1 cellular context compared by ENCODE assay signal in the genomic region with DNA sequence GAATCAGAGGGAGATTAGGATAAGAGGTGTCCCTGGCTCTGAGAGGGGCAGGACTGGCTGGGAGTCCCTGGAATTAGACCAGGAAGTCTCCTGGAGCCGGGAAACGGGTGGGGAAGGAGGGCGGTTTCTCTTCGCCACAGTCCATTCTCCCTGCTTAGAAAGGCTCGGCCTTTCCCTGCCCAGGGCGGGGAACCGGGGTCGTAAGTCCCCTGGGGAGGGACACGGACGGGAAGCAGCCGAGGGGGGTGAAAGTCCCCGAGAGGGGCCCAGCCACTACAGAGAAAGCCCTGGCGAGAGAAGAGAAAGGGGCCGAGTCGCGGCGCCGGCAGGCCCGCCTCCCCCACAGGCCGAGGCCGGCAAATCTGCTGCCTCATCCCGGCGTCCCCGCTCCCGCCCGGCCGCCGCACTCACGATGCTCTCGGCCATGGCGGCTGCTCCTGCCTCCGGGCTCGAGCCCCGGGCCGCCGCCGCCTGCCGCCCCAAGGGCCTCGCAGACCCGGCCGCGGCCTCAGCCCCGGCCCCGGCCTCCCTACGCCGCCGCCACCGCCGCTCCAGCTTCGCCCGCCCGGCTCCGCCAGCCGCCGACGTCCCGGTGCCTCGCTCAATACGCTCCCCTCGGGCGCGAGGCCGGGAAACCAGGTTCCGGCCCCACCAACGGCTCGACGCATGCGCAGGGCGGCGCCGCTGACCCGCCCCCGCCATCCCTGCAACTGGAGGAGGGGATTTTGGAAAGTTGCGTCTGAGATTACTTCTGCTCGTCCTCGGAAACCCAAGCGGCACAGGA.
TF ChIP-seq lines count a peak whose summit lies in the region.

A gene (minus strand): TSS at position 608 of the 784 bp plus-strand sequence. CDS start 182 bp downstream, at position 426.
A gene (plus strand): TSS at position 692 of the 784 bp plus-strand sequence. CDS start 5,217 bp downstream, outside the sequence.

TF ChIP-seq in HEK293, 187 proteins besides CTCF, POLR2A, EP300 and RAD21 (continued from another document and continues in another):
- TF ChIP-seq ZNF560 (tag by site-specific recombination; IDR thresholded peaks at IDR 0.05; ENCODE audit: borderline replicate concordance) (no peak), KLF16 (tag by site-specific recombination; IDR thresholded peaks at IDR 0.05) (peak; percentile 86), ZNF335 (tag by site-specific recombination; conservative IDR thresholded peaks at IDR 0.05) (peak; percentile 37), ZNF157 (tag by site-specific recombination; IDR thresholded peaks at IDR 0.05) (no peak), ZNF302 (tag by site-specific recombination; IDR thresholded peaks at IDR 0.05; ENCODE audit: low read depth) (no peak), ZBTB17 (tag by site-specific recombination; IDR thresholded peaks at IDR 0.05) (peak; percentile 59; the same call in 1 of the 2 replicates), ZNF76 (tag by site-specific recombination; IDR thresholded peaks at IDR 0.05; ENCODE audit: borderline replicate concordance, low read depth) (peak; percentile 66; the same call in 1 of the 2 replicates), ZNF2 (tag by site-specific recombination; IDR thresholded peaks at IDR 0.05) (peak; percentile 52; the same call in 1 of the 2 replicates), ZNF473 (tag by site-specific recombination; IDR thresholded peaks at IDR 0.05) (no peak), ZBTB1 (tag by site-specific recombination; IDR thresholded peaks at IDR 0.05) (no peak), ZNF571 (tag by site-specific recombination; IDR thresholded peaks at IDR 0.05) (no peak), ZBTB21 (tag by site-specific recombination; IDR thresholded peaks at IDR 0.05) (no peak), ZNF654 (tag by site-specific recombination; IDR thresholded peaks at IDR 0.05; ENCODE audit: low read depth) (no peak), ZNF548 (tag by site-specific recombination; IDR thresholded peaks at IDR 0.05) (no peak), RBAK (tag by site-specific recombination; IDR thresholded peaks at IDR 0.05) (no peak), KLF7 (tag by site-specific recombination; IDR thresholded peaks at IDR 0.05; ENCODE audit: borderline replicate concordance) (no peak), SALL2 (tag by site-specific recombination; IDR thresholded peaks at IDR 0.05; ENCODE audit: borderline replicate concordance) (no peak), ZNF670 (tag by site-specific recombination; IDR thresholded peaks at IDR 0.05; ENCODE audit: low read depth) (no peak), ZNF585B (tag by site-specific recombination; IDR thresholded peaks at IDR 0.05) (no peak), ZNF391 (tag by site-specific recombination; IDR thresholded peaks at IDR 0.05; ENCODE audit: borderline replicate concordance, low read depth) (peak; percentile 22; the same call in 1 of the 2 replicates), YY2 (tag by site-specific recombination; IDR thresholded peaks at IDR 0.05) (peak; percentile 77), ZFHX2 (tag by site-specific recombination; conservative IDR thresholded peaks at IDR 0.05) (peak; percentile 91), PRDM1 (tag by site-specific recombination; IDR thresholded peaks at IDR 0.05) (peak; percentile 91), ZNF24 (tag by site-specific recombination; IDR thresholded peaks at IDR 0.05) (no peak), KLF8 (tag by site-specific recombination; IDR thresholded peaks at IDR 0.05) (peak; percentile 77), EGR2 (tag by site-specific recombination; IDR thresholded peaks at IDR 0.05; ENCODE audit: low read depth) (peak; percentile 76), SP7 (tag by site-specific recombination; IDR thresholded peaks at IDR 0.05) (peak; percentile 64; the same call in 1 of the 2 replicates), REPIN1 (tag by site-specific recombination; IDR thresholded peaks at IDR 0.05; ENCODE audit: low read depth) (no peak), MZF1 (tag by site-specific recombination; IDR thresholded peaks at IDR 0.05; ENCODE audit: borderline replicate concordance) (peak; percentile 80), SP3 (tag by site-specific recombination; IDR thresholded peaks at IDR 0.05) (peak; percentile 69), IKZF3 (tag by site-specific recombination; IDR thresholded peaks at IDR 0.05) (peak; percentile 80), ZNF837 (tag by site-specific recombination; IDR thresholded peaks at IDR 0.05) (no peak), ZNF624 (tag by site-specific recombination; IDR thresholded peaks at IDR 0.05) (no peak), ZNF777 (tag by site-specific recombination; IDR thresholded peaks at IDR 0.05; ENCODE audit: borderline replicate concordance) (no peak)
- TF ChIP-seq, protein P1, sequence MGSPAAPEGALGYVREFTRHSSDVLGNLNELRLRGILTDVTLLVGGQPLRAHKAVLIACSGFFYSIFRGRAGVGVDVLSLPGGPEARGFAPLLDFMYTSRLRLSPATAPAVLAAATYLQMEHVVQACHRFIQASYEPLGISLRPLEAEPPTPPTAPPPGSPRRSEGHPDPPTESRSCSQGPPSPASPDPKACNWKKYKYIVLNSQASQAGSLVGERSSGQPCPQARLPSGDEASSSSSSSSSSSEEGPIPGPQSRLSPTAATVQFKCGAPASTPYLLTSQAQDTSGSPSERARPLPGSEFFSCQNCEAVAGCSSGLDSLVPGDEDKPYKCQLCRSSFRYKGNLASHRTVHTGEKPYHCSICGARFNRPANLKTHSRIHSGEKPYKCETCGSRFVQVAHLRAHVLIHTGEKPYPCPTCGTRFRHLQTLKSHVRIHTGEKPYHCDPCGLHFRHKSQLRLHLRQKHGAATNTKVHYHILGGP (tag by site-specific recombination; IDR thresholded peaks at IDR 0.05) = no peak
- TF ChIP-seq, protein P2, sequence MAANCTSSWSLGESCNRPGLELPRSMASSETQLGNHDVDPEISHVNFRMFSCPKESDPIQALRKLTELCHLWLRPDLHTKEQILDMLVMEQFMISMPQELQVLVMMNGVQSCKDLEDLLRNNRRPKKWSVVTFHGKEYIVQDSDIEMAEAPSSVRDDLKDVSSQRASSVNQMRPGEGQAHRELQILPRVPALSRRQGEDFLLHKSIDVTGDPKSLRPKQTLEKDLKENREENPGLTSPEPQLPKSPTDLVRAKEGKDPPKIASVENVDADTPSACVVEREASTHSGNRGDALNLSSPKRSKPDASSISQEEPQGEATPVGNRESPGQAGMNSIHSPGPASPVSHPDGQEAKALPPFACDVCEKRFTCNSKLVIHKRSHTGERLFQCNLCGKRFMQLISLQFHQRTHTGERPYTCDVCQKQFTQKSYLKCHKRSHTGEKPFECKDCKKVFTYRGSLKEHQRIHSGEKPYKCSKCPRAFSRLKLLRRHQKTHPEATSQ (tag by site-specific recombination; IDR thresholded peaks at IDR 0.05) = no peak
- TF ChIP-seq, protein P3, sequence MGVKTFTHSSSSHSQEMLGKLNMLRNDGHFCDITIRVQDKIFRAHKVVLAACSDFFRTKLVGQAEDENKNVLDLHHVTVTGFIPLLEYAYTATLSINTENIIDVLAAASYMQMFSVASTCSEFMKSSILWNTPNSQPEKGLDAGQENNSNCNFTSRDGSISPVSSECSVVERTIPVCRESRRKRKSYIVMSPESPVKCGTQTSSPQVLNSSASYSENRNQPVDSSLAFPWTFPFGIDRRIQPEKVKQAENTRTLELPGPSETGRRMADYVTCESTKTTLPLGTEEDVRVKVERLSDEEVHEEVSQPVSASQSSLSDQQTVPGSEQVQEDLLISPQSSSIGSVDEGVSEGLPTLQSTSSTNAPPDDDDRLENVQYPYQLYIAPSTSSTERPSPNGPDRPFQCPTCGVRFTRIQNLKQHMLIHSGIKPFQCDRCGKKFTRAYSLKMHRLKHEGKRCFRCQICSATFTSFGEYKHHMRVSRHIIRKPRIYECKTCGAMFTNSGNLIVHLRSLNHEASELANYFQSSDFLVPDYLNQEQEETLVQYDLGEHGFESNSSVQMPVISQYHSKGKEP (tag by site-specific recombination; IDR thresholded peaks at IDR 0.05) = peak; percentile 66; the same call in 1 of the 2 replicates
- TF ChIP-seq, protein P4, sequence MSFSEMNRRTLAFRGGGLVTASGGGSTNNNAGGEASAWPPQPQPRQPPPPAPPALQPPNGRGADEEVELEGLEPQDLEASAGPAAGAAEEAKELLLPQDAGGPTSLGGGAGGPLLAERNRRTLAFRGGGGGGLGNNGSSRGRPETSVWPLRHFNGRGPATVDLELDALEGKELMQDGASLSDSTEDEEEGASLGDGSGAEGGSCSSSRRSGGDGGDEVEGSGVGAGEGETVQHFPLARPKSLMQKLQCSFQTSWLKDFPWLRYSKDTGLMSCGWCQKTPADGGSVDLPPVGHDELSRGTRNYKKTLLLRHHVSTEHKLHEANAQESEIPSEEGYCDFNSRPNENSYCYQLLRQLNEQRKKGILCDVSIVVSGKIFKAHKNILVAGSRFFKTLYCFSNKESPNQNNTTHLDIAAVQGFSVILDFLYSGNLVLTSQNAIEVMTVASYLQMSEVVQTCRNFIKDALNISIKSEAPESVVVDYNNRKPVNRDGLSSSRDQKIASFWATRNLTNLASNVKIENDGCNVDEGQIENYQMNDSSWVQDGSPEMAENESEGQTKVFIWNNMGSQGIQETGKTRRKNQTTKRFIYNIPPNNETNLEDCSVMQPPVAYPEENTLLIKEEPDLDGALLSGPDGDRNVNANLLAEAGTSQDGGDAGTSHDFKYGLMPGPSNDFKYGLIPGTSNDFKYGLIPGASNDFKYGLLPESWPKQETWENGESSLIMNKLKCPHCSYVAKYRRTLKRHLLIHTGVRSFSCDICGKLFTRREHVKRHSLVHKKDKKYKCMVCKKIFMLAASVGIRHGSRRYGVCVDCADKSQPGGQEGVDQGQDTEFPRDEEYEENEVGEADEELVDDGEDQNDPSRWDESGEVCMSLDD (tag by site-specific recombination; IDR thresholded peaks at IDR 0.05) = no peak
- TF ChIP-seq, protein P5, sequence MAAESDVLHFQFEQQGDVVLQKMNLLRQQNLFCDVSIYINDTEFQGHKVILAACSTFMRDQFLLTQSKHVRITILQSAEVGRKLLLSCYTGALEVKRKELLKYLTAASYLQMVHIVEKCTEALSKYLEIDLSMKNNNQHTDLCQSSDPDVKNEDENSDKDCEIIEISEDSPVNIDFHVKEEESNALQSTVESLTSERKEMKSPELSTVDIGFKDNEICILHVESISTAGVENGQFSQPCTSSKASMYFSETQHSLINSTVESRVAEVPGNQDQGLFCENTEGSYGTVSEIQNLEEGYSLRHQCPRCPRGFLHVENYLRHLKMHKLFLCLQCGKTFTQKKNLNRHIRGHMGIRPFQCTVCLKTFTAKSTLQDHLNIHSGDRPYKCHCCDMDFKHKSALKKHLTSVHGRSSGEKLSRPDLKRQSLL (tag by site-specific recombination; IDR thresholded peaks at IDR 0.05) = 0 out of 2 replicates have a peak, but pooled peaks have one; percentile 12
- TF ChIP-seq, protein P6, sequence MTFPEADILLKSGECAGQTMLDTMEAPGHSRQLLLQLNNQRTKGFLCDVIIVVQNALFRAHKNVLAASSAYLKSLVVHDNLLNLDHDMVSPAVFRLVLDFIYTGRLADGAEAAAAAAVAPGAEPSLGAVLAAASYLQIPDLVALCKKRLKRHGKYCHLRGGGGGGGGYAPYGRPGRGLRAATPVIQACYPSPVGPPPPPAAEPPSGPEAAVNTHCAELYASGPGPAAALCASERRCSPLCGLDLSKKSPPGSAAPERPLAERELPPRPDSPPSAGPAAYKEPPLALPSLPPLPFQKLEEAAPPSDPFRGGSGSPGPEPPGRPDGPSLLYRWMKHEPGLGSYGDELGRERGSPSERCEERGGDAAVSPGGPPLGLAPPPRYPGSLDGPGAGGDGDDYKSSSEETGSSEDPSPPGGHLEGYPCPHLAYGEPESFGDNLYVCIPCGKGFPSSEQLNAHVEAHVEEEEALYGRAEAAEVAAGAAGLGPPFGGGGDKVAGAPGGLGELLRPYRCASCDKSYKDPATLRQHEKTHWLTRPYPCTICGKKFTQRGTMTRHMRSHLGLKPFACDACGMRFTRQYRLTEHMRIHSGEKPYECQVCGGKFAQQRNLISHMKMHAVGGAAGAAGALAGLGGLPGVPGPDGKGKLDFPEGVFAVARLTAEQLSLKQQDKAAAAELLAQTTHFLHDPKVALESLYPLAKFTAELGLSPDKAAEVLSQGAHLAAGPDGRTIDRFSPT (tag by site-specific recombination; IDR thresholded peaks at IDR 0.05) = no peak
- TF ChIP-seq, protein P7, sequence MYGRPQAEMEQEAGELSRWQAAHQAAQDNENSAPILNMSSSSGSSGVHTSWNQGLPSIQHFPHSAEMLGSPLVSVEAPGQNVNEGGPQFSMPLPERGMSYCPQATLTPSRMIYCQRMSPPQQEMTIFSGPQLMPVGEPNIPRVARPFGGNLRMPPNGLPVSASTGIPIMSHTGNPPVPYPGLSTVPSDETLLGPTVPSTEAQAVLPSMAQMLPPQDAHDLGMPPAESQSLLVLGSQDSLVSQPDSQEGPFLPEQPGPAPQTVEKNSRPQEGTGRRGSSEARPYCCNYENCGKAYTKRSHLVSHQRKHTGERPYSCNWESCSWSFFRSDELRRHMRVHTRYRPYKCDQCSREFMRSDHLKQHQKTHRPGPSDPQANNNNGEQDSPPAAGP (tag by site-specific recombination; IDR thresholded peaks at IDR 0.05) = peak; percentile 80
- TF ChIP-seq, protein P8, sequence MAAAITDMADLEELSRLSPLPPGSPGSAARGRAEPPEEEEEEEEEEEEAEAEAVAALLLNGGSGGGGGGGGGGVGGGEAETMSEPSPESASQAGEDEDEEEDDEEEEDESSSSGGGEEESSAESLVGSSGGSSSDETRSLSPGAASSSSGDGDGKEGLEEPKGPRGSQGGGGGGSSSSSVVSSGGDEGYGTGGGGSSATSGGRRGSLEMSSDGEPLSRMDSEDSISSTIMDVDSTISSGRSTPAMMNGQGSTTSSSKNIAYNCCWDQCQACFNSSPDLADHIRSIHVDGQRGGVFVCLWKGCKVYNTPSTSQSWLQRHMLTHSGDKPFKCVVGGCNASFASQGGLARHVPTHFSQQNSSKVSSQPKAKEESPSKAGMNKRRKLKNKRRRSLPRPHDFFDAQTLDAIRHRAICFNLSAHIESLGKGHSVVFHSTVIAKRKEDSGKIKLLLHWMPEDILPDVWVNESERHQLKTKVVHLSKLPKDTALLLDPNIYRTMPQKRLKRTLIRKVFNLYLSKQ (tag by site-specific recombination; IDR thresholded peaks at IDR 0.05; ENCODE audit: borderline replicate concordance) = no peak
- TF ChIP-seq, protein P9, sequence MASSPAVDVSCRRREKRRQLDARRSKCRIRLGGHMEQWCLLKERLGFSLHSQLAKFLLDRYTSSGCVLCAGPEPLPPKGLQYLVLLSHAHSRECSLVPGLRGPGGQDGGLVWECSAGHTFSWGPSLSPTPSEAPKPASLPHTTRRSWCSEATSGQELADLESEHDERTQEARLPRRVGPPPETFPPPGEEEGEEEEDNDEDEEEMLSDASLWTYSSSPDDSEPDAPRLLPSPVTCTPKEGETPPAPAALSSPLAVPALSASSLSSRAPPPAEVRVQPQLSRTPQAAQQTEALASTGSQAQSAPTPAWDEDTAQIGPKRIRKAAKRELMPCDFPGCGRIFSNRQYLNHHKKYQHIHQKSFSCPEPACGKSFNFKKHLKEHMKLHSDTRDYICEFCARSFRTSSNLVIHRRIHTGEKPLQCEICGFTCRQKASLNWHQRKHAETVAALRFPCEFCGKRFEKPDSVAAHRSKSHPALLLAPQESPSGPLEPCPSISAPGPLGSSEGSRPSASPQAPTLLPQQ (tag by site-specific recombination; IDR thresholded peaks at IDR 0.05) = 0 out of 2 replicates have a peak, but pooled peaks have one; percentile 34
